ENCODE assay signal across 34 cellular contexts in genomic region chr17:55308613-55309332, GRCh38. TPM values are rescaled to one million over a fixed set of nuclear protein-coding genes. Genes with fewer than 3 reads are reported as not detected.
"Had no signal": no experiment of that assay in that cellular context is flagged by ENCODE, and none has a peak within 500 bp of the region (broad histone marks: within the 10 kb centered on the region; RNA-seq: fewer than 3 reads in every experiment).

No MANE protein-coding gene starts in this region.

- H3K4me3 Mint-ChIP-seq: activated CD4-positive, alpha-beta memory T cell treated with anti-CD3 and anti-CD28 coated beads, Interleukin-2, amount 10 ng/mL, durations not matched to agents 7 days and 5 days; activated CD4-positive, alpha-beta T cell treated with anti-CD3 and anti-CD28 coated beads, Interleukin-2, amount 10 ng/mL, durations not matched to agents 24 days and 14 days; activated T-cell treated with anti-CD3 and anti-CD28 coated beads, Interleukin-2, amount 50 U/mL, for 24 hours; effector memory CD8-positive, alpha-beta T cell; memory B cell; naive thymus-derived CD8-positive, alpha-beta T cell; neural crest cell; stimulated activated memory B cell treated with anti-CD40 and anti-IgM and Interleukin-4, amounts not matched to agents 10 μg/mL and 1 μg/mL and 100 μg/mL, for 72 hours; stimulated activated naive CD8-positive, alpha-beta T cell treated with anti-CD3 and anti-CD28 coated beads, Interleukin-15, amount 100 ng/mL, for 72 hours; T-helper 17 cell; type B pancreatic cell had no signal

- FAIRE-seq: astrocyte, endothelial cell of umbilical vein, kidney had no signal

- H3K36me3 ChIP-seq: brain microvascular endothelial cell, uterus, WERI-Rb-1 had no signal

- H3K9me3 ChIP-seq: uterus had no signal

- H3K27me3 Mint-ChIP-seq: activated CD4-positive, alpha-beta memory T cell treated with anti-CD3 and anti-CD28 coated beads, Interleukin-2, amount 10 ng/mL, durations not matched to agents 7 days and 5 days; T-helper 17 cell; type B pancreatic cell had no signal

- H3K27ac Mint-ChIP-seq: activated CD4-positive, alpha-beta memory T cell treated with anti-CD3 and anti-CD28 coated beads, Interleukin-2, amount 10 ng/mL, durations not matched to agents 7 days and 5 days; activated CD4-positive, alpha-beta T cell treated with anti-CD3 and anti-CD28 coated beads, Interleukin-2, amount 10 ng/mL, durations not matched to agents 24 days and 14 days; activated T-cell treated with anti-CD3 and anti-CD28 coated beads, Interleukin-2, amount 50 U/mL, for 24 hours; effector memory CD8-positive, alpha-beta T cell; memory B cell; naive thymus-derived CD8-positive, alpha-beta T cell; stimulated activated memory B cell treated with anti-CD40 and anti-IgM and Interleukin-4, amounts not matched to agents 10 μg/mL and 1 μg/mL and 100 μg/mL, for 72 hours; stimulated activated naive CD8-positive, alpha-beta T cell treated with anti-CD3 and anti-CD28 coated beads, Interleukin-15, amount 100 ng/mL, for 72 hours; T-helper 17 cell; type B pancreatic cell had no signal

- H3K9me3 Mint-ChIP-seq: activated CD4-positive, alpha-beta memory T cell treated with anti-CD3 and anti-CD28 coated beads, Interleukin-2, amount 10 ng/mL, durations not matched to agents 7 days and 5 days; activated CD4-positive, alpha-beta T cell treated with anti-CD3 and anti-CD28 coated beads, Interleukin-2, amount 10 ng/mL, durations not matched to agents 24 days and 14 days; activated T-cell treated with anti-CD3 and anti-CD28 coated beads, Interleukin-2, amount 50 U/mL, for 24 hours; effector memory CD8-positive, alpha-beta T cell; memory B cell; naive thymus-derived CD8-positive, alpha-beta T cell; neural crest cell; stimulated activated memory B cell treated with anti-CD40 and anti-IgM and Interleukin-4, amounts not matched to agents 10 μg/mL and 1 μg/mL and 100 μg/mL, for 72 hours; stimulated activated naive CD8-positive, alpha-beta T cell treated with anti-CD3 and anti-CD28 coated beads, Interleukin-15, amount 100 ng/mL, for 72 hours; type B pancreatic cell had no signal

- H3K4me1 ChIP-seq: uterus had no signal

- DNase-seq: activated CD4-positive, alpha-beta memory T cell treated with anti-CD3 and anti-CD28 coated beads, Interleukin-2, amount 10 ng/mL, durations not matched to agents 7 days and 5 days; activated CD4-positive, alpha-beta T cell treated with anti-CD3 and anti-CD28 coated beads, Interleukin-2, amount 10 ng/mL, durations not matched to agents 24 days and 14 days; activated CD4-positive, CD25-positive, alpha-beta regulatory T cell treated with anti-CD3 and anti-CD28 coated beads, Interleukin-2, amount 50 U/mL, for 72 hours; activated CD8-positive, alpha-beta memory T cell treated with anti-CD3 and anti-CD28 coated beads, Interleukin-2, amount 50 U/mL, for 48 hours; activated gamma-delta T cell treated with Interleukin-2 at 50 U/mL for 16 hours; activated naive CD4-positive, alpha-beta T cell treated with anti-CD3 and anti-CD28 coated beads, Interleukin-2, amount 50 U/mL, for 16 hours; activated T-cell treated with anti-CD3 and anti-CD28 coated beads, Interleukin-2, amount 50 U/mL, for 24 hours; amniotic stem cell; brain microvascular endothelial cell; caudate nucleus; cortex of kidney; effector memory CD8-positive, alpha-beta T cell; head of caudate nucleus; hippocampal formation; kidney; left colon; naive thymus-derived CD8-positive, alpha-beta T cell; stimulated activated CD4-positive, alpha-beta T cell treated with anti-CD3 and anti-CD28 coated beads, Interleukin-4, amount 100 ng/mL, for 4 hours; stimulated activated CD8-positive, alpha-beta memory T cell treated with anti-CD3 and anti-CD28 coated beads, Interleukin-4, amount 100 ng/mL, for 48 hours; stimulated activated naive CD8-positive, alpha-beta T cell treated with anti-CD3 and anti-CD28 coated beads, Interleukin-15, amount 100 ng/mL, for 72 hours; substantia nigra; T-helper 17 cell; T1000; uterus; WERI-Rb-1 had no signal

- H3K36me3 Mint-ChIP-seq: memory B cell; naive thymus-derived CD8-positive, alpha-beta T cell; stimulated activated memory B cell treated with anti-CD40 and anti-IgM and Interleukin-4, amounts not matched to agents 10 μg/mL and 1 μg/mL and 100 μg/mL, for 72 hours; type B pancreatic cell had no signal

- H3K27me3 ChIP-seq: brain microvascular endothelial cell, uterus had no signal

- H3K4me1 Mint-ChIP-seq: activated CD4-positive, alpha-beta T cell treated with anti-CD3 and anti-CD28 coated beads, Interleukin-2, amount 10 ng/mL, durations not matched to agents 24 days and 14 days; memory B cell; naive thymus-derived CD8-positive, alpha-beta T cell; stimulated activated naive CD8-positive, alpha-beta T cell treated with anti-CD3 and anti-CD28 coated beads, Interleukin-15, amount 100 ng/mL, for 72 hours had no signal

- H3K4me3 ChIP-seq: skin epidermis, uterus had no signal

- H3K27ac ChIP-seq: brain microvascular endothelial cell, skin epidermis, uterus, WERI-Rb-1 had no signal

- ATAC-seq: effector memory CD8-positive, alpha-beta T cell; left colon; naive thymus-derived CD8-positive, alpha-beta T cell; sciatic nerve; stimulated activated memory B cell treated with anti-CD40 and anti-IgM and Interleukin-4, amounts not matched to agents 10 μg/mL and 1 μg/mL and 100 μg/mL, for 72 hours; stimulated activated naive CD8-positive, alpha-beta T cell treated with anti-CD3 and anti-CD28 coated beads, Interleukin-15, amount 100 ng/mL, for 72 hours; T-helper 17 cell had no signal

RNA-seq across cellular contexts. Expression of gene HLF, which starts 44.0 kb away (rescaled TPM):
- total RNA-seq: astrocyte, endothelial cell of umbilical vein, fibroblast of villous mesenchyme, neural crest cell had no signal
- polyA plus RNA-seq: endothelial cell of umbilical vein had no signal
